Comparison of ENCODE assay signal across 20 cellular contexts in genomic region chr19:33960566-33960965, GRCh38.
"Had no signal": no experiment of that assay in that cellular context is flagged by ENCODE, and none has a peak within 500 bp of the region (broad histone marks: within the 10 kb centered on the region; RNA-seq: fewer than 3 reads in every experiment).

No MANE protein-coding gene starts in this region.

- H3K27me3 ChIP-seq: colonic mucosa, foreskin keratinocyte, hepatocyte, left lung had no signal

- H3K4me3 ChIP-seq: colonic mucosa, gastroesophageal sphincter, heart left ventricle, hepatocyte, left lung, lower lobe of right lung, mucosa of descending colon had no signal

- H3K4me1 ChIP-seq: colonic mucosa, foreskin keratinocyte, gastroesophageal sphincter, heart left ventricle, left lung, lower lobe of right lung had no signal

- H3K9me3 ChIP-seq: colonic mucosa, gastroesophageal sphincter, heart left ventricle, left lung, lower lobe of right lung, mucosa of descending colon had no signal

- ATAC-seq: esophagus mucosa, foreskin keratinocyte, gastroesophageal sphincter, heart left ventricle, left cardiac atrium, left lung, left ventricle myocardium superior, lower lobe of right lung, mucosa of descending colon had no signal

- H3K9me3 Mint-ChIP-seq: mesothelial cell of epicardium had no signal

- H3K27ac Mint-ChIP-seq: dendritic cell treated with granulocyte-macrophage colony-stimulating factor and Interleukin-4, amounts not matched to agents 40 ng/mL and 50 ng/mL, for 4 days; mesothelial cell of epicardium had no signal

- H3K27me3 Mint-ChIP-seq: dendritic cell treated with granulocyte-macrophage colony-stimulating factor and Interleukin-4, amounts not matched to agents 40 ng/mL and 50 ng/mL, for 4 days had no signal

- H3K27ac ChIP-seq: colonic mucosa, epithelial cell of prostate, foreskin keratinocyte, gastroesophageal sphincter, heart left ventricle, hepatocyte, left lung, lower lobe of right lung had no signal

- H3K36me3 ChIP-seq: colonic mucosa, gastroesophageal sphincter, heart left ventricle, left lung, lower lobe of right lung had no signal

- H3K4me3 Mint-ChIP-seq: dendritic cell treated with granulocyte-macrophage colony-stimulating factor and Interleukin-4, amounts not matched to agents 40 ng/mL and 50 ng/mL, for 4 days; mesothelial cell of epicardium had no signal

- H3K36me3 Mint-ChIP-seq: mesothelial cell of epicardium had no signal

- H3K4me1 Mint-ChIP-seq: mesothelial cell of epicardium had no signal

- DNase-seq: colonic mucosa; cortex of kidney; effector CD4-positive, alpha-beta T cell; effector memory CD4-positive, alpha-beta T cell; erythroblast; foreskin keratinocyte; heart left ventricle; hypothalamus; left cardiac atrium; left lung; left ventricle myocardium superior; lower lobe of right lung; mesenchymal stem cell; mucosa of descending colon had no signal
